Comparison of ENCODE assay signal across 15 cellular contexts in genomic region chr19:39264306-39265290, GRCh38. TPM values are rescaled to one million over a fixed set of nuclear protein-coding genes. Genes with fewer than 3 reads are reported as not detected.
A peak's percentile ranks its signal among the peaks of the same experiment; 100 is the strongest.
DNase-seq lines count a peak whose midpoint lies in the region; ATAC-seq and TF ChIP-seq lines count a peak whose summit lies in the region.
"Had no signal": no experiment of that assay in that cellular context is flagged by ENCODE, and none has a peak within 500 bp of the region (broad histone marks: within the 10 kb centered on the region; RNA-seq: fewer than 3 reads in every experiment).

No MANE protein-coding gene starts in this region.

- peaks cover 15% of the 10 kb centered on the region for H3K27me3 ChIP-seq in BLaER1
- peaks cover 36% of the 10 kb centered on the region for H3K27me3 ChIP-seq in H9 (ENCODE audit: insufficient read depth, low read length)

- no peaks in the 10 kb centered on the region for H3K79me2 ChIP-seq in H9 (ENCODE audit: insufficient read depth, low read length)

- peak overlapping the region; percentile 71 for H3K4me2 ChIP-seq in BLaER1
- H3K4me2 ChIP-seq in H9 (ENCODE audit: insufficient read depth, insufficient read length, low read length) = peak overlapping the region; percentile 31
- H3K4me2 ChIP-seq: KMS-11 had no signal

- H3K4me1 ChIP-seq in BLaER1 (peaks cover 38% of the 10 kb centered on the region), H9 (ENCODE audit: insufficient read depth, low read length) (no peaks in the 10 kb centered on the region)

- H4K91ac ChIP-seq in H9 (ENCODE audit: insufficient read length, low read depth, low read length) = no peak overlapping the region

- H2BK120ac ChIP-seq in H9 (ENCODE audit: low read depth, low read length, poor library complexity, severe bottlenecking) = no peak overlapping the region

- H3K18ac ChIP-seq in H9 (ENCODE audit: insufficient read length, low read depth, low read length) = no peak overlapping the region

- no CpG with 5 or more reads among the region's 102 CpGs for WGBS in H9 (ENCODE audit: extremely low coverage, insufficient read length, low lambda C conversion rate)

- 0 out of 2 replicates have a peak overlapping the region, but pooled peaks have one; percentile 2 for H3K27ac ChIP-seq in BLaER1
- H3K27ac ChIP-seq in H9 (ENCODE audit: insufficient read length, low read depth, low read length) = no peak overlapping the region
- H3K27ac ChIP-seq: KMS-11 had no signal

- no peak overlapping the region for H2BK20ac ChIP-seq in H9 (ENCODE audit: low read depth, low read length, poor library complexity, severe bottlenecking)

- peaks cover 87% of the 10 kb centered on the region for H3K27me3 Mint-ChIP-seq in H9 (ENCODE audit: low read depth)
- peaks cover 14% of the 10 kb centered on the region for H3K27me3 Mint-ChIP-seq in glutamatergic neuron (ENCODE audit: unreplicated experiment)
- peaks cover 17 to 19% of the 10 kb centered on the region in 2 donors for H3K27me3 Mint-ChIP-seq in natural killer cell treated with Interleukin-12 subunit alpha and Interleukin-12 subunit beta and Interleukin-15 and Interleukin-18, amount 100 ng/mL, for 72 hours

- peak overlapping the region; percentile 34 to 77 for H3K4me3 Mint-ChIP-seq in H9
- no peak overlapping the region for H3K4me3 Mint-ChIP-seq in glutamatergic neuron (ENCODE audit: unreplicated experiment)
- H3K4me3 Mint-ChIP-seq in natural killer cell treated with Interleukin-12 subunit alpha and Interleukin-12 subunit beta and Interleukin-15 and Interleukin-18, amount 100 ng/mL, for 72 hours = no peak overlapping the region
- H3K4me3 Mint-ChIP-seq: activated naive CD4-positive, alpha-beta T cell treated with anti-CD3 and anti-CD28 coated beads, Interleukin-2, amount 50 U/mL, for 24 hours had no signal

- no peak overlapping the region for H3K23ac ChIP-seq in H9 (ENCODE audit: insufficient read length, low read depth, low read length)

- DNase-seq in H9 (peak; percentile 67), glutamatergic neuron (peak; percentile 65), DMS114 treated with DMSO at 0.1 percent for 48 hours (lab: John Stamatoyannopoulos, UW; ENCODE audit: unreplicated experiment) (no peak)
- DNase-seq in natural killer cell treated with Interleukin-12 subunit alpha and Interleukin-12 subunit beta and Interleukin-15 and Interleukin-18, amount 100 ng/mL, for 72 hours (ENCODE audit: low spot score) = no peak
- DNase-seq: activated CD4-positive, alpha-beta T cell treated with anti-CD3 and anti-CD28 coated beads, Interleukin-2, amount 10 ng/mL, durations not matched to agents 24 days and 14 days; effector CD4-positive, alpha-beta T cell; naive B cell; NCI-H526 had no signal

- H4K20me1 ChIP-seq in BLaER1 (no peaks in the 10 kb centered on the region), H9 (ENCODE audit: control insufficient read depth, insufficient read depth, insufficient read length) (no peaks in the 10 kb centered on the region)

- H3K27ac Mint-ChIP-seq in H9 (no peak overlapping the region), glutamatergic neuron (ENCODE audit: unreplicated experiment) (no peak overlapping the region)
- no peak overlapping the region for H3K27ac Mint-ChIP-seq in natural killer cell treated with Interleukin-12 subunit alpha and Interleukin-12 subunit beta and Interleukin-15 and Interleukin-18, amount 100 ng/mL, for 72 hours
- H3K27ac Mint-ChIP-seq: activated CD4-positive, alpha-beta T cell treated with anti-CD3 and anti-CD28 coated beads, Interleukin-2, amount 10 ng/mL, durations not matched to agents 24 days and 14 days; activated naive CD4-positive, alpha-beta T cell treated with anti-CD3 and anti-CD28 coated beads, Interleukin-2, amount 50 U/mL, for 24 hours; naive B cell had no signal

- H4K5ac ChIP-seq in H9 (ENCODE audit: insufficient read length, low read depth, low read length) = no peak overlapping the region

- 0 out of 2 replicates have a peak overlapping the region, but pooled peaks have one; percentile 37 for H3K14ac ChIP-seq in H9 (ENCODE audit: insufficient read depth, low read length)

- H3K56ac ChIP-seq in H9 (ENCODE audit: insufficient read length, low read depth, low read length) = no peak overlapping the region

- H2BK12ac ChIP-seq in H9 (ENCODE audit: insufficient read length, low read depth, low read length) = no peak overlapping the region

- peaks cover 5% of the 10 kb centered on the region for H3K23me2 ChIP-seq in H9 (ENCODE audit: insufficient read length, low read depth, low read length, poor library complexity, severe bottlenecking)

- no peak overlapping the region for H2AK5ac ChIP-seq in H9 (ENCODE audit: insufficient read length, low read length)

- peaks cover 5 to 16% of the 10 kb centered on the region in 2 experiments for H3K4me1 Mint-ChIP-seq in H9
- H3K4me1 Mint-ChIP-seq in glutamatergic neuron (ENCODE audit: low read depth, unreplicated experiment) = peaks cover 4% of the 10 kb centered on the region
- H3K4me1 Mint-ChIP-seq in natural killer cell treated with Interleukin-12 subunit alpha and Interleukin-12 subunit beta and Interleukin-15 and Interleukin-18, amount 100 ng/mL, for 72 hours (ENCODE audit: low read depth in 2 of 2) = peaks cover 8% of the 10 kb centered on the region in 2 donors

- peak; percentile 37 to 49 for ATAC-seq in natural killer cell treated with Interleukin-12 subunit alpha and Interleukin-12 subunit beta and Interleukin-15 and Interleukin-18, amount 100 ng/mL, for 72 hours
- ATAC-seq in HG02885 (IDR thresholded peaks at IDR 0.05; ENCODE audit: poor library complexity, unreplicated experiment) (no peak), GM21381 (IDR thresholded peaks at IDR 0.05; ENCODE audit: unreplicated experiment) (no peak)

- H3K9ac ChIP-seq in BLaER1 (no peak overlapping the region), H9 (ENCODE audit: extremely low read depth, insufficient read length, low read length) (no peak overlapping the region)
- H3K9ac ChIP-seq: KMS-11 had no signal

- no peak overlapping the region for H2AFZ ChIP-seq in H9 (ENCODE audit: low read length)

- no peak overlapping the region for H2BK15ac ChIP-seq in H9 (ENCODE audit: low read depth, low read length)

- peaks cover 4 to 9% of the 10 kb centered on the region in 2 experiments; a peak in 3 of 5 replicates for H3K9me3 Mint-ChIP-seq in H9
- peaks cover 4% of the 10 kb centered on the region for H3K9me3 Mint-ChIP-seq in glutamatergic neuron (ENCODE audit: unreplicated experiment)
- H3K9me3 Mint-ChIP-seq in natural killer cell treated with Interleukin-12 subunit alpha and Interleukin-12 subunit beta and Interleukin-15 and Interleukin-18, amount 100 ng/mL, for 72 hours = no peaks in the 10 kb centered on the region
- H3K9me3 Mint-ChIP-seq: activated CD4-positive, alpha-beta T cell treated with anti-CD3 and anti-CD28 coated beads, Interleukin-2, amount 10 ng/mL, durations not matched to agents 24 days and 14 days; activated naive CD4-positive, alpha-beta T cell treated with anti-CD3 and anti-CD28 coated beads, Interleukin-2, amount 50 U/mL, for 24 hours had no signal

- H3K4me3 ChIP-seq in BLaER1 = no peak overlapping the region

- no peaks in the 10 kb centered on the region for H3K36me3 ChIP-seq in BLaER1

- H4K8ac ChIP-seq in H9 (replicated peaks; ENCODE audit: insufficient read length, low read depth, low read length) = no peak overlapping the region

- no peak overlapping the region for H3T11ph ChIP-seq in H9 (ENCODE audit: low read length)

- H3K36me3 Mint-ChIP-seq in H9 (ENCODE audit: insufficient read depth in 1 of 3, low read depth in 3 of 3) (no peaks in the 10 kb centered on the region; a peak in 1 of 7 replicates), glutamatergic neuron (ENCODE audit: unreplicated experiment) (no peaks in the 10 kb centered on the region)
- H3K36me3 Mint-ChIP-seq in natural killer cell treated with Interleukin-12 subunit alpha and Interleukin-12 subunit beta and Interleukin-15 and Interleukin-18, amount 100 ng/mL, for 72 hours = peaks cover 5% of the 10 kb centered on the region
- H3K36me3 Mint-ChIP-seq: activated naive CD4-positive, alpha-beta T cell treated with anti-CD3 and anti-CD28 coated beads, Interleukin-2, amount 50 U/mL, for 24 hours had no signal

- no peak overlapping the region for H3K4ac ChIP-seq in H9 (ENCODE audit: low read depth, low read length)

- 0 out of 3 replicates have a peak, but pooled peaks have one; percentile 19 for TF ChIP-seq CTCF in H9 (conservative IDR thresholded peaks at IDR 0.05)
- no peak for TF ChIP-seq CTCF in glutamatergic neuron (IDR thresholded peaks at IDR 0.05; ENCODE audit: partially characterized antibody, unreplicated experiment)

- no peak overlapping the region for H2BK5ac ChIP-seq in H9 (ENCODE audit: insufficient read length, low read length)

- H3K9me3 ChIP-seq in BLaER1 (peaks cover 13% of the 10 kb centered on the region), H9 (ENCODE audit: control insufficient read depth, low read depth, low read length) (no peaks in the 10 kb centered on the region)

- H3K79me1 ChIP-seq in H9 (ENCODE audit: insufficient read depth, low read depth, low read length, poor library complexity, severe bottlenecking) = no peaks in the 10 kb centered on the region

RNA-seq across cellular contexts. Expression of gene IFNL2, which starts 3.6 kb away (rescaled TPM):
- total RNA-seq in H9 (2021) (not detected in 2 replicates), glutamatergic neuron (ENCODE audit: unreplicated experiment) (not detected)
- not detected for total RNA-seq in natural killer cell treated with Interleukin-12 subunit alpha and Interleukin-12 subunit beta and Interleukin-15 and Interleukin-18, amount 100 ng/mL, for 72 hours
- total RNA-seq: activated CD4-positive, alpha-beta T cell treated with anti-CD3 and anti-CD28 coated beads, Interleukin-2, amount 10 ng/mL, durations not matched to agents 24 days and 14 days; SK-MEL-5; subcutaneous adipose tissue had no signal

RNA-seq across cellular contexts. Expression of gene IFNL4, which starts 15.9 kb away (rescaled TPM):
- total RNA-seq in H9 (2021) = not detected in 2 replicates
- total RNA-seq in glutamatergic neuron (ENCODE audit: unreplicated experiment) = not detected
- total RNA-seq in natural killer cell treated with Interleukin-12 subunit alpha and Interleukin-12 subunit beta and Interleukin-15 and Interleukin-18, amount 100 ng/mL, for 72 hours = not detected
- total RNA-seq: activated CD4-positive, alpha-beta T cell treated with anti-CD3 and anti-CD28 coated beads, Interleukin-2, amount 10 ng/mL, durations not matched to agents 24 days and 14 days; SK-MEL-5; subcutaneous adipose tissue had no signal

RNA-seq across cellular contexts. Expression of gene IFNL3, which starts 19.8 kb away (rescaled TPM):
- total RNA-seq in H9 (2021) (not detected in 2 replicates), glutamatergic neuron (ENCODE audit: unreplicated experiment) (not detected)
- total RNA-seq in natural killer cell treated with Interleukin-12 subunit alpha and Interleukin-12 subunit beta and Interleukin-15 and Interleukin-18, amount 100 ng/mL, for 72 hours = not detected
- total RNA-seq: activated CD4-positive, alpha-beta T cell treated with anti-CD3 and anti-CD28 coated beads, Interleukin-2, amount 10 ng/mL, durations not matched to agents 24 days and 14 days; SK-MEL-5; subcutaneous adipose tissue had no signal

RNA-seq across cellular contexts. Expression of gene IFNL1, which starts 31.6 kb away (rescaled TPM):
- total RNA-seq in H9 (2021) (not detected in 2 replicates), glutamatergic neuron (ENCODE audit: unreplicated experiment) (not detected)
- under 1 TPM in 1 of 2 donors, not detected in 1; 0.36 TPM for total RNA-seq in natural killer cell treated with Interleukin-12 subunit alpha and Interleukin-12 subunit beta and Interleukin-15 and Interleukin-18, amount 100 ng/mL, for 72 hours
- total RNA-seq: activated CD4-positive, alpha-beta T cell treated with anti-CD3 and anti-CD28 coated beads, Interleukin-2, amount 10 ng/mL, durations not matched to agents 24 days and 14 days; SK-MEL-5; subcutaneous adipose tissue had no signal

RNA-seq across cellular contexts. Expression of gene LRFN1, which starts 56.1 kb away (rescaled TPM):
- 4.2 and 4.5 TPM in 2 replicates for total RNA-seq in H9 (2021)
- 56.3 TPM for total RNA-seq in glutamatergic neuron (ENCODE audit: unreplicated experiment)
- total RNA-seq in natural killer cell treated with Interleukin-12 subunit alpha and Interleukin-12 subunit beta and Interleukin-15 and Interleukin-18, amount 100 ng/mL, for 72 hours = 1 to 10 TPM; 2.3 to 4.9 TPM

Comparison
In these comparisons a context has a peak if more than half of its experiments do, and no peak if none do; other contexts are left out.
1. DNase-seq: peak in H9 (single experiment) and glutamatergic neuron (single experiment); none in natural killer cell treated with Interleukin-12 subunit alpha and Interleukin-12 subunit beta and Interleukin-15 and Interleukin-18, amount 100 ng/mL, for 72 hours (single experiment) and DMS114 treated with DMSO at 0.1 percent for 48 hours (single experiment).
2. H3K4me3 Mint-ChIP-seq: peak in H9 (2 of 2); none in glutamatergic neuron (single experiment) and natural killer cell treated with Interleukin-12 subunit alpha and Interleukin-12 subunit beta and Interleukin-15 and Interleukin-18, amount 100 ng/mL, for 72 hours (single experiment).
3. ATAC-seq: peak in natural killer cell treated with Interleukin-12 subunit alpha and Interleukin-12 subunit beta and Interleukin-15 and Interleukin-18, amount 100 ng/mL, for 72 hours (2 of 2); none in HG02885 (single experiment) and GM21381 (single experiment).